In genomic region chr3:84980011-84980410, GRCh38 we compare ENCODE assay signal across 26 cellular contexts. TPM values are rescaled to one million over a fixed set of nuclear protein-coding genes. Genes with fewer than 3 reads are reported as not detected.
DNase-seq lines count a peak whose midpoint lies in the region; ATAC-seq and TF ChIP-seq lines count a peak whose summit lies in the region.
"Had no signal": no experiment of that assay in that cellular context is flagged by ENCODE, and none has a peak within 500 bp of the region (broad histone marks: within the 10 kb centered on the region; RNA-seq: fewer than 3 reads in every experiment).

No MANE protein-coding gene starts in this region.

- no peak overlapping the region for H3K9ac ChIP-seq in SK-N-SH

- H2AFZ ChIP-seq in SK-N-SH (ENCODE audit: low read depth) = no peak overlapping the region

- no peak for TF ChIP-seq CTCF in SK-N-SH (IDR thresholded peaks at IDR 0.05)
- no peak for TF ChIP-seq CTCF in psoas muscle (IDR thresholded peaks at IDR 0.05)

- no peaks in the 10 kb centered on the region for H4K20me1 ChIP-seq in SK-N-SH (ENCODE audit: insufficient read depth)

- no peak overlapping the region for H3K4me2 ChIP-seq in SK-N-SH

- CTCF ChIA-PET in SK-N-SH (lab: Yijun Ruan, JAX) = no interaction called here

- intact Hi-C loops in head of caudate nucleus (cut with DNase I) (no loop called here), psoas muscle (cut with DNase I) (no loop called here)

- H3K4me3 ChIP-seq in HAP-1 (no peak overlapping the region), SK-N-SH (ENCODE audit: low read depth in 2 of 2, low read length in 1 of 2) (no peak overlapping the region), psoas muscle (no peak overlapping the region)
- H3K4me3 ChIP-seq: gastroesophageal sphincter, skin epidermis, vagina had no signal

- H3K9me3 ChIP-seq in HAP-1 = no peaks in the 10 kb centered on the region
- H3K9me3 ChIP-seq in SK-N-SH = no peaks in the 10 kb centered on the region
- H3K9me3 ChIP-seq in psoas muscle = no peaks in the 10 kb centered on the region
- H3K9me3 ChIP-seq: gastroesophageal sphincter, vagina had no signal

- H3K27me3 ChIP-seq in HAP-1 (ENCODE audit: low read depth) = no peaks in the 10 kb centered on the region
- no peaks in the 10 kb centered on the region for H3K27me3 ChIP-seq in SK-N-SH (ENCODE audit: insufficient read depth)
- no peaks in the 10 kb centered on the region for H3K27me3 ChIP-seq in psoas muscle (ENCODE audit: insufficient read depth in 3 of 3, low read length in 2 of 3)
- H3K27me3 ChIP-seq: gastroesophageal sphincter, vagina had no signal

- DNase-seq in HAP-1 (ENCODE audit: low spot score in 2 of 2) (peak; percentile 30 to 39), SK-N-SH (peak; percentile 10), head of caudate nucleus (peak; percentile 41 to 89 (median 74)), psoas muscle (no peak), SKM-1 (lab: John Stamatoyannopoulos, UW; ENCODE audit: unreplicated experiment) (no peak), NCI-H446 treated with DMSO at 0.1 percent for 48 hours (lab: John Stamatoyannopoulos, UW) (no peak)
- DNase-seq: activated B cell treated with CpG ODN at 0.5 μM for 24 hours; activated CD4-positive, alpha-beta T cell treated with anti-CD3 and anti-CD28 coated beads, Interleukin-2, amount 50 U/mL, for 4 hours; activated CD8-positive, alpha-beta memory T cell treated with anti-CD3 and anti-CD28 coated beads, Interleukin-2, amount 50 U/mL, for 4 hours; CD4-positive, alpha-beta T cell; DMS153; effector memory CD8-positive, alpha-beta T cell; mesendoderm; naive thymus-derived CD4-positive, alpha-beta T cell; NCI-H1105 treated with DMSO at 0.1 percent for 48 hours; NCI-H2081 treated with DMSO at 0.1 percent for 48 hours; NCI-H510A; stimulated activated CD4-positive, alpha-beta T cell treated with anti-CD3 and anti-CD28 coated beads, Interleukin-1b, Interleukin-23, amount 100 ng/mL, for 48 hours; T1000 had no signal

- H3K4me1 ChIP-seq in HAP-1 (peaks cover 25% of the 10 kb centered on the region), SK-N-SH (ENCODE audit: control insufficient read depth in 1 of 2, insufficient read depth in 2 of 2, low read depth in 1 of 2, low read length in 1 of 2) (no peaks in the 10 kb centered on the region; a peak in 2 of 4 replicates), psoas muscle (peaks cover 12% of the 10 kb centered on the region)
- H3K4me1 ChIP-seq: gastroesophageal sphincter, vagina had no signal

- H3F3A ChIP-seq in SK-N-SH (replicated peaks; ENCODE audit: insufficient read depth) = no peaks in the 10 kb centered on the region

- 7% methylated on average over 3 of the region's 3 CpGs for WGBS in SK-N-SH (ENCODE audit: low lambda C conversion rate)
- WGBS in psoas muscle, 3 donors = 5 to 12% (median 10%) methylated on average over 3 of the region's 3 CpGs

- ATAC-seq in psoas muscle = peak; percentile 60 to 93 (median 75)
- ATAC-seq in GM21447 (IDR thresholded peaks at IDR 0.05; ENCODE audit: unreplicated experiment) = no peak
- ATAC-seq: effector memory CD8-positive, alpha-beta T cell; esophagus mucosa; gastroesophageal sphincter; HepG2; naive thymus-derived CD4-positive, alpha-beta T cell had no signal

- POLR2A ChIA-PET in SK-N-SH (lab: Yijun Ruan, JAX) = no interaction called here

- peak; percentile 29 for TF ChIP-seq RAD21 in SK-N-SH (IDR thresholded peaks at IDR 0.05; ENCODE audit: low read length)

- H3K79me2 ChIP-seq in SK-N-SH (ENCODE audit: insufficient read depth) = no peaks in the 10 kb centered on the region

- no peaks in the 10 kb centered on the region for H3K9me2 ChIP-seq in SK-N-SH

- in situ Hi-C loops in HAP-1 (cut with MboI; ENCODE audit: low sequenced_read_pairs) = no loop called here

- H3K36me3 ChIP-seq in HAP-1 (replicated peaks) (no peaks in the 10 kb centered on the region), SK-N-SH (replicated peaks in 1 of 2; ENCODE audit: control insufficient read depth in 1 of 2, insufficient read depth in 2 of 2, low read length in 1 of 2) (no peaks in the 10 kb centered on the region), psoas muscle (ENCODE audit: insufficient read depth in 1 of 2, low read depth in 1 of 2) (no peaks in the 10 kb centered on the region)
- H3K36me3 ChIP-seq: gastroesophageal sphincter, vagina had no signal

- peak in 1 of 2 experiments; percentile 37; a peak in 1 of 4 replicates for TF ChIP-seq EP300 in SK-N-SH (IDR thresholded peaks at IDR 0.05; ENCODE audit: borderline replicate concordance in 1 of 2, low read depth in 1 of 2, low read length in 1 of 2)

- H3K27ac ChIP-seq in SK-N-SH (ENCODE audit: low read depth in 2 of 2, low read length in 1 of 2) (peak overlapping the region in 1 of 2 experiments; percentile 82; a peak in 2 of 4 replicates), psoas muscle (no peak overlapping the region)
- H3K27ac ChIP-seq: gastroesophageal sphincter, skin epidermis, vagina had no signal

TF ChIP-seq in SK-N-SH, 30 proteins besides CTCF, POLR2A, EP300 and RAD21:
- TF ChIP-seq MAX (IDR thresholded peaks at IDR 0.05; ENCODE audit: low read depth) = no peak
- TF ChIP-seq RXRA (IDR thresholded peaks at IDR 0.05; ENCODE audit: borderline replicate concordance, low read depth) = no peak
- TF ChIP-seq RCOR1 (IDR thresholded peaks at IDR 0.05; ENCODE audit: low read length) = peak; percentile 25; the same call in 1 of the 2 replicates

RNA-seq across cellular contexts. Expression of gene CADM2, which starts 21.2 kb away (rescaled TPM):
- 0.46 and 0.60 TPM in 2 replicates for polyA plus RNA-seq in SK-N-SH (2012; rRNA removed)
- 0.54 and 0.67 TPM in 2 replicates for polyA plus RNA-seq in SK-N-SH (2012; cell fraction: cytosol; rRNA removed)
- 0.77 and 1.5 TPM in 2 replicates for polyA plus RNA-seq in SK-N-SH (2012; cell fraction: nucleus; rRNA removed)
- total RNA-seq in psoas muscle = 10 to 100 TPM in 1 of 4 donors, 1 to 10 TPM in 3; 5.1 to 15.7 (median 5.8) TPM
- 1 to 10 TPM; 3.6 to 9.9 (median 6.5) TPM for polyA plus RNA-seq in psoas muscle
- total RNA-seq: activated B cell treated with CpG ODN at 0.5 μM for 24 hours; activated T-helper 2 cell treated with anti-CD3 and anti-CD28 coated beads, Interferon-gamma antibody, Interleukin-2, Interleukin-4, amounts not matched to agents 10 μg/mL and 5 μg/mL and 100 μg/mL, durations not matched to agents 14 hours and 24 hours and 36 hours; esophagus mucosa; HepG2 had no signal
- polyA plus RNA-seq: HepG2; naive thymus-derived CD4-positive, alpha-beta T cell had no signal

Comparison
In these comparisons a context has a peak if more than half of its experiments do, and no peak if none do; other contexts are left out.
1. DNase-seq: peak in HAP-1 (2 of 2), SK-N-SH (single experiment) and head of caudate nucleus (42 of 42); none in psoas muscle (0 of 2), SKM-1 (single experiment) and NCI-H446 treated with DMSO at 0.1 percent for 48 hours (single experiment).